ENCODE assay signal across 8 cellular contexts in genomic region chr21:43866233-43866632, GRCh38. TPM values are rescaled to one million over a fixed set of nuclear protein-coding genes. Genes with fewer than 3 reads are reported as not detected.
DNase-seq lines count a peak whose midpoint lies in the region; ATAC-seq, FAIRE-seq and TF ChIP-seq lines count a peak whose summit lies in the region.

No MANE protein-coding gene starts in this region.

- POLR2A ChIA-PET in Panc1 (lab: Charles Lee), result interaction anchor here (0.7 kb wide), 2 partner anchors 595 to 1764 kb away, joined by 5 to 11 read pairs; no protein-coding TSS in a partner anchor

- H3K9ac ChIP-seq in astrocyte (ENCODE audit: low read length) (peak overlapping the region; percentile 81), skeletal muscle satellite cell (ENCODE audit: low read depth, low read length) (peak overlapping the region; percentile 85)

- H3K27me3 Mint-ChIP-seq in astrocyte (ENCODE audit: low read depth, unreplicated experiment), result peaks cover 8% of the 10 kb centered on the region

- peak overlapping the region; percentile 26 for H3K27ac Mint-ChIP-seq in astrocyte (ENCODE audit: unreplicated experiment)

- no peaks in the 10 kb centered on the region for H3K27me3 ChIP-seq in Panc1 (ENCODE audit: control insufficient read depth, insufficient read depth, low read length)
- no peaks in the 10 kb centered on the region for H3K27me3 ChIP-seq in astrocyte (ENCODE audit: insufficient read depth, low read length)
- no peaks in the 10 kb centered on the region for H3K27me3 ChIP-seq in hepatocyte
- peaks cover 4% of the 10 kb centered on the region for H3K27me3 ChIP-seq in skeletal muscle satellite cell (ENCODE audit: control insufficient read depth, insufficient read depth, low read length)

- H3K4me1 ChIP-seq in Panc1 (ENCODE audit: control insufficient read depth, insufficient read depth, low read length) (peaks cover 16% of the 10 kb centered on the region), astrocyte (ENCODE audit: insufficient read depth, low read length) (peaks cover 7% of the 10 kb centered on the region), hepatocyte (ENCODE audit: insufficient read depth) (peaks cover 23% of the 10 kb centered on the region), skeletal muscle satellite cell (ENCODE audit: control insufficient read depth, insufficient read depth, low read length) (peaks cover 18% of the 10 kb centered on the region)

- no peaks in the 10 kb centered on the region for H3K9me3 ChIP-seq in Panc1 (ENCODE audit: control insufficient read depth, insufficient read depth, low read depth, low read length)
- no peaks in the 10 kb centered on the region for H3K9me3 ChIP-seq in astrocyte (ENCODE audit: insufficient read depth, low read depth, low read length)
- no peaks in the 10 kb centered on the region for H3K9me3 ChIP-seq in hepatocyte (ENCODE audit: low read depth)
- H3K9me3 ChIP-seq in skeletal muscle satellite cell (replicated peaks; ENCODE audit: low read length), result no peaks in the 10 kb centered on the region

- in situ Hi-C loops in Panc1 (cut with HindIII; ENCODE audit: low pct_unique_long_range_greater_than_20kb, low sequenced_read_pairs), result loop anchor here (5.0 kb wide), 1 partner anchor 41 kb away; no protein-coding TSS in a partner anchor

- peak overlapping the region; percentile 79 for H3K4me3 Mint-ChIP-seq in astrocyte (ENCODE audit: unreplicated experiment)

- peaks cover 6% of the 10 kb centered on the region for H3K36me3 Mint-ChIP-seq in astrocyte (ENCODE audit: low read depth, unreplicated experiment)

- peaks cover 46% of the 10 kb centered on the region for H3K79me2 ChIP-seq in astrocyte (ENCODE audit: insufficient read depth, low read length)
- peaks cover 57% of the 10 kb centered on the region for H3K79me2 ChIP-seq in hepatocyte

- H3K4me3 ChIP-seq in Panc1 (ENCODE audit: low read depth in 2 of 2, low read length in 2 of 2) (peak overlapping the region; percentile 55 to 58), astrocyte (ENCODE audit: insufficient read depth, low read depth, low read length) (peak overlapping the region; percentile 63), hepatocyte (peak overlapping the region; percentile 91), skeletal muscle satellite cell (ENCODE audit: low read length) (peak overlapping the region; percentile 83)

- peak; percentile 62 for DNase-seq in NCI-H510A treated with DMSO at 0.1 percent for 48 hours (lab: John Stamatoyannopoulos, UW)
- no peak for DNase-seq in NCI-H510A (lab: John Stamatoyannopoulos, UW)
- no peak for DNase-seq in Panc1 (ENCODE audit: low read depth, low spot score)
- DNase-seq in astrocyte (ENCODE audit: low read depth), result peak; percentile 36
- peak; percentile 75 for DNase-seq in hepatocyte (ENCODE audit: low spot score)
- DNase-seq in SIG-M5 treated with dmso at 0.1 percent for 504 hours (lab: John Stamatoyannopoulos, UW; ENCODE audit: unreplicated experiment), result no peak

- no peaks in the 10 kb centered on the region for H3K9me2 ChIP-seq in hepatocyte (replicated peaks; ENCODE audit: insufficient read depth)

- TF ChIP-seq CTCF in Panc1 (IDR thresholded peaks at IDR 0.05) (no peak), astrocyte (IDR thresholded peaks at IDR 0.05; ENCODE audit: insufficient read depth, low read depth, low read length) (no peak), hepatocyte (IDR thresholded peaks at IDR 0.05; ENCODE audit: poor library complexity) (no peak)

- H4K20me1 ChIP-seq in astrocyte (ENCODE audit: insufficient read depth, low read length) (peaks cover 49% of the 10 kb centered on the region), hepatocyte (ENCODE audit: insufficient read depth, poor library complexity, severe bottlenecking) (peaks cover 27% of the 10 kb centered on the region)

- intact Hi-C loops in Panc1 (cut with micrococcal nuclease; ENCODE audit: unreplicated experiment), result no loop called here

- no peaks in the 10 kb centered on the region for H3K4me1 Mint-ChIP-seq in astrocyte (ENCODE audit: low read depth, unreplicated experiment)

- H3K4me2 ChIP-seq in astrocyte (ENCODE audit: low read length), result peak overlapping the region; percentile 88
- peak overlapping the region; percentile 87 for H3K4me2 ChIP-seq in hepatocyte
- peak overlapping the region; percentile 93 for H3K4me2 ChIP-seq in skeletal muscle satellite cell (ENCODE audit: low read length)

- BruUV-seq in Panc1 (replicated peaks; lab: Mats Ljungman, UMichigan), result no TSS peak

- ATAC-seq in Panc1 (peak; percentile 49), GM19455 (IDR thresholded peaks at IDR 0.05; ENCODE audit: unreplicated experiment) (no peak)

- no peaks in the 10 kb centered on the region for H3K9me3 Mint-ChIP-seq in astrocyte (ENCODE audit: unreplicated experiment)

- 7% methylated on average over 6 of the region's 16 CpGs for WGBS in hepatocyte (ENCODE audit: low lambda C conversion rate, missing lambda C conversion rate)

- H3K36me3 ChIP-seq in Panc1 (ENCODE audit: control insufficient read depth, insufficient read depth, low read length), result no peaks in the 10 kb centered on the region
- H3K36me3 ChIP-seq in astrocyte (ENCODE audit: insufficient read depth, low read length), result no peaks in the 10 kb centered on the region
- no peaks in the 10 kb centered on the region for H3K36me3 ChIP-seq in hepatocyte (replicated peaks; ENCODE audit: insufficient read depth, low read depth)
- peaks cover 6% of the 10 kb centered on the region for H3K36me3 ChIP-seq in skeletal muscle satellite cell (ENCODE audit: insufficient read depth, low read length)

- no peak overlapping the region for H2AFZ ChIP-seq in astrocyte (ENCODE audit: low read depth, low read length)
- no peak overlapping the region for H2AFZ ChIP-seq in hepatocyte

- no peak for FAIRE-seq in astrocyte (lab: Jason Lieb, UNC)

- peak overlapping the region; percentile 70 for H3K27ac ChIP-seq in Panc1 (ENCODE audit: low read length)
- H3K27ac ChIP-seq in astrocyte (ENCODE audit: low read depth, low read length), result peak overlapping the region; percentile 42
- H3K27ac ChIP-seq in hepatocyte, result peak overlapping the region; percentile 95

- CTCF ChIA-PET in Panc1 (lab: Charles Lee), result interaction anchor here (0.6 to 0.7 kb wide), 4 partner anchors 31 to 94 kb away, joined by 4 to 25 read pairs (median 8); no protein-coding TSS in a partner anchor

RNA-seq across cellular contexts. Expression of gene AGPAT3, which starts 1.2 kb away (rescaled TPM):
- total RNA-seq in Panc1 (2021; ENCODE audit: unreplicated experiment) (40.1 TPM), astrocyte (34.7 and 35.6 TPM in 2 replicates), hepatocyte (51.2 and 63.9 TPM in 2 replicates)
- 43.7 TPM for polyA plus RNA-seq in Panc1 (2012; ENCODE audit: insufficient read length)
- polyA plus RNA-seq in hepatocyte, result 31.7 and 41.0 TPM in 2 replicates
- 23.4 and 27.4 TPM in 2 replicates for total RNA-seq in skeletal muscle satellite cell (2012; rRNA removed)

Comparison
In these comparisons a context has a peak if more than half of its experiments do, and no peak if none do; other contexts are left out.
1. DNase-seq: peak in NCI-H510A treated with DMSO at 0.1 percent for 48 hours (single experiment), astrocyte (single experiment) and hepatocyte (single experiment); none in NCI-H510A (single experiment), Panc1 (single experiment) and SIG-M5 treated with dmso at 0.1 percent for 504 hours (single experiment).
2. H3K27ac ChIP-seq: peak in every context shown above with its lines; median percentile 95 in hepatocyte; 70 in Panc1; 42 in astrocyte.
3. Peak in every context shown above with its lines, with median percentiles within 50 percentile points of each other: H3K4me3 ChIP-seq and H3K4me2 ChIP-seq.